1 cellular context compared by ENCODE assay signal in genomic region chr1:231414260-231415016, GRCh38.
TF ChIP-seq lines count a peak whose summit lies in the region.

No MANE protein-coding gene starts in this region.

TF ChIP-seq in K562, 482 proteins besides CTCF, POLR2A, EP300 and RAD21 (continued from another document):
- TF ChIP-seq EGR1 (conservative IDR thresholded peaks at IDR 0.05) (peak; percentile 30; the same call in 1 of the 2 replicates), ZNF140 (CRISPR knock-in tag; IDR thresholded peaks at IDR 0.05) (no peak)
